ENCODE assay signal across 35 cellular contexts in genomic region chr11:115368616-115369015, GRCh38.
"Had no signal": no experiment of that assay in that cellular context is flagged by ENCODE, and none has a peak within 500 bp of the region (broad histone marks: within the 10 kb centered on the region; RNA-seq: fewer than 3 reads in every experiment).

No MANE protein-coding gene starts in this region.

- H3K36me3 Mint-ChIP-seq: activated CD4-positive, alpha-beta memory T cell treated with anti-CD3 and anti-CD28 coated beads for 36 hours; activated naive CD4-positive, alpha-beta T cell treated with anti-CD3 and anti-CD28 coated beads, Interleukin-2, amount 50 U/mL, for 72 hours; activated naive CD8-positive, alpha-beta T cell treated with anti-CD3 and anti-CD28 coated beads for 36 hours had no signal

- H3K4me1 Mint-ChIP-seq: activated B cell treated with CpG ODN at 0.5 μM for 24 hours; activated CD4-positive, alpha-beta T cell treated with anti-CD3 and anti-CD28 coated beads, Interleukin-2, amount 10 ng/mL, durations not matched to agents 24 days and 14 days; activated naive CD8-positive, alpha-beta T cell treated with anti-CD3 and anti-CD28 coated beads for 36 hours; activated T-helper 17 cell treated with anti-CD3 and anti-CD28 coated beads, Interleukin-2, amount 50 U/mL, for 72 hours; central memory CD8-positive, alpha-beta T cell had no signal

- H3K9me3 ChIP-seq: adrenal gland, body of pancreas, breast epithelium had no signal

- H3K27me3 ChIP-seq: adrenal gland, body of pancreas, brain microvascular endothelial cell, breast epithelium had no signal

- DNase-seq: activated B cell treated with CpG ODN at 0.5 μM for 24 hours; activated CD4-positive, alpha-beta memory T cell treated with anti-CD3 and anti-CD28 coated beads for 36 hours; activated CD4-positive, alpha-beta T cell treated with anti-CD3 and anti-CD28 coated beads for 4 hours; activated CD4-positive, alpha-beta T cell treated with anti-CD3 and anti-CD28 coated beads, Interleukin-2, amount 10 ng/mL, durations not matched to agents 24 days and 14 days; activated CD4-positive, alpha-beta T cell treated with anti-CD3 and anti-CD28 coated beads, Interleukin-2, amount 50 U/mL, for 1 hour; activated CD4-positive, alpha-beta T cell treated with anti-CD3 and anti-CD28 coated beads, Interleukin-2, amount 50 U/mL, for 4 hours; activated CD4-positive, CD25-positive, alpha-beta regulatory T cell treated with anti-CD3 and anti-CD28 coated beads, Interleukin-2, amount 50 U/mL, for 72 hours; activated CD8-positive, alpha-beta memory T cell treated with anti-CD3 and anti-CD28 coated beads, Interleukin-2, amount 50 U/mL, for 4 hours; activated CD8-positive, alpha-beta T cell treated with anti-CD3 and anti-CD28 coated beads for 36 hours; activated effector memory CD4-positive, alpha-beta T cell treated with anti-CD3 and anti-CD28 coated beads, Interleukin-2, amount 50 U/mL, for 16 hours; activated gamma-delta T cell treated with Interleukin-2 at 50 U/mL for 16 hours; activated naive CD4-positive, alpha-beta T cell; activated naive CD4-positive, alpha-beta T cell treated with anti-CD3 and anti-CD28 coated beads for 36 hours; activated naive CD4-positive, alpha-beta T cell treated with anti-CD3 and anti-CD28 coated beads, Interleukin-2, amount 50 U/mL, for 16 hours; activated naive CD8-positive, alpha-beta T cell treated with anti-CD3 and anti-CD28 coated beads for 36 hours; activated T-cell treated with anti-CD3 and anti-CD28 coated beads for 4 hours; activated T-cell treated with anti-CD3 and anti-CD28 coated beads, Interleukin-2, amount 50 U/mL, for 1 hour; activated T-cell treated with anti-CD3 and anti-CD28 coated beads, Interleukin-2, amount 50 U/mL, for 4 hours; activated T-cell treated with anti-CD3 and anti-CD28 coated beads, Interleukin-2, amount 50 U/mL, for 72 hours; adrenal gland; amniotic stem cell; aorta; body of pancreas; brain microvascular endothelial cell; caudate nucleus; T-helper 1 cell; T-helper 2 cell; T-helper 9 cell had no signal

- H3K4me1 ChIP-seq: adrenal gland, body of pancreas, breast epithelium had no signal

- H3K4me3 ChIP-seq: adrenal gland, body of pancreas, breast epithelium had no signal

- ATAC-seq: activated CD8-positive, alpha-beta T cell treated with anti-CD3 and anti-CD28 coated beads for 36 hours; activated naive CD4-positive, alpha-beta T cell treated with anti-CD3 and anti-CD28 coated beads, Interleukin-2, amount 50 U/mL, for 72 hours; activated T-cell treated with anti-CD3 and anti-CD28 coated beads, Interleukin-2, amount 50 U/mL, for 4 hours; activated T-cell treated with anti-CD3 and anti-CD28 coated beads, Interleukin-2, amount 50 U/mL, for 72 hours; activated T-helper 17 cell treated with anti-CD3 and anti-CD28 coated beads, Interleukin-2, amount 50 U/mL, for 72 hours; body of pancreas had no signal

- H3K4me3 Mint-ChIP-seq: activated B cell treated with CpG ODN at 0.5 μM for 24 hours; activated CD4-positive, alpha-beta memory T cell treated with anti-CD3 and anti-CD28 coated beads for 36 hours; activated CD4-positive, alpha-beta T cell treated with anti-CD3 and anti-CD28 coated beads, Interleukin-2, amount 10 ng/mL, durations not matched to agents 24 days and 14 days; activated CD8-positive, alpha-beta T cell treated with anti-CD3 and anti-CD28 coated beads for 36 hours; activated naive CD4-positive, alpha-beta T cell treated with anti-CD3 and anti-CD28 coated beads for 36 hours; activated naive CD8-positive, alpha-beta T cell treated with anti-CD3 and anti-CD28 coated beads for 36 hours; activated T-cell treated with anti-CD3 and anti-CD28 coated beads, Interleukin-2, amount 50 U/mL, for 4 hours; activated T-cell treated with anti-CD3 and anti-CD28 coated beads, Interleukin-2, amount 50 U/mL, for 72 hours; activated T-helper 1 cell treated with anti-CD3 and anti-CD28 coated beads, Interleukin-12 subunit alpha, Interleukin-12 subunit beta, Interleukin-2, Interleukin-4 antibody, amounts not matched to agents 30 ng/mL and 10 ng/mL and 1 ng/mL, durations not matched to agents 14 hours and 24 hours and 36 hours; activated T-helper 17 cell treated with anti-CD3 and anti-CD28 coated beads, Interleukin-2, amount 50 U/mL, for 72 hours; central memory CD8-positive, alpha-beta T cell; T-helper 1 cell treated with Interleukin-12 subunit alpha and Interleukin-12 subunit beta and Interleukin-4 antibody, amounts not matched to agents 30 μg/mL and 1 μg/mL, for 36 hours; T-helper 2 cell treated with Interferon-gamma antibody and Interleukin-4, amounts not matched to agents 5 μg/mL and 100 μg/mL, for 36 hours had no signal

- H3K27ac Mint-ChIP-seq: activated B cell treated with CpG ODN at 0.5 μM for 24 hours; activated CD4-positive, alpha-beta memory T cell treated with anti-CD3 and anti-CD28 coated beads for 36 hours; activated CD4-positive, alpha-beta T cell treated with anti-CD3 and anti-CD28 coated beads, Interleukin-2, amount 10 ng/mL, durations not matched to agents 24 days and 14 days; activated CD8-positive, alpha-beta T cell treated with anti-CD3 and anti-CD28 coated beads for 36 hours; activated naive CD4-positive, alpha-beta T cell treated with anti-CD3 and anti-CD28 coated beads for 36 hours; activated naive CD4-positive, alpha-beta T cell treated with anti-CD3 and anti-CD28 coated beads, Interleukin-2, amount 50 U/mL, for 72 hours; activated naive CD8-positive, alpha-beta T cell treated with anti-CD3 and anti-CD28 coated beads for 36 hours; activated T-cell treated with anti-CD3 and anti-CD28 coated beads, Interleukin-2, amount 50 U/mL, for 72 hours; activated T-helper 1 cell treated with anti-CD3 and anti-CD28 coated beads, Interleukin-12 subunit alpha, Interleukin-12 subunit beta, Interleukin-2, Interleukin-4 antibody, amounts not matched to agents 30 ng/mL and 10 ng/mL and 1 ng/mL, durations not matched to agents 14 hours and 24 hours and 36 hours; activated T-helper 17 cell treated with anti-CD3 and anti-CD28 coated beads, Interleukin-2, amount 50 U/mL, for 72 hours; T-helper 1 cell treated with Interleukin-12 subunit alpha and Interleukin-12 subunit beta and Interleukin-4 antibody, amounts not matched to agents 30 μg/mL and 1 μg/mL, for 36 hours; T-helper 2 cell treated with Interferon-gamma antibody and Interleukin-4, amounts not matched to agents 5 μg/mL and 100 μg/mL, for 36 hours had no signal

- H3K36me3 ChIP-seq: adrenal gland, brain microvascular endothelial cell, breast epithelium had no signal

- H3K27ac ChIP-seq: adrenal gland, body of pancreas, brain microvascular endothelial cell, breast epithelium had no signal

- H3K9me3 Mint-ChIP-seq: activated B cell treated with CpG ODN at 0.5 μM for 24 hours; activated CD4-positive, alpha-beta memory T cell treated with anti-CD3 and anti-CD28 coated beads for 36 hours; activated CD4-positive, alpha-beta T cell treated with anti-CD3 and anti-CD28 coated beads, Interleukin-2, amount 10 ng/mL, durations not matched to agents 24 days and 14 days; activated CD8-positive, alpha-beta T cell treated with anti-CD3 and anti-CD28 coated beads for 36 hours; activated naive CD4-positive, alpha-beta T cell treated with anti-CD3 and anti-CD28 coated beads for 36 hours; activated T-helper 1 cell treated with anti-CD3 and anti-CD28 coated beads, Interleukin-12 subunit alpha, Interleukin-12 subunit beta, Interleukin-2, Interleukin-4 antibody, amounts not matched to agents 30 ng/mL and 10 ng/mL and 1 ng/mL, durations not matched to agents 14 hours and 24 hours and 36 hours; central memory CD8-positive, alpha-beta T cell; T-helper 1 cell treated with Interleukin-12 subunit alpha and Interleukin-12 subunit beta and Interleukin-4 antibody, amounts not matched to agents 30 μg/mL and 1 μg/mL, for 36 hours; T-helper 2 cell treated with Interferon-gamma antibody and Interleukin-4, amounts not matched to agents 5 μg/mL and 100 μg/mL, for 36 hours had no signal

- H3K27me3 Mint-ChIP-seq: activated CD4-positive, alpha-beta memory T cell treated with anti-CD3 and anti-CD28 coated beads for 36 hours; central memory CD8-positive, alpha-beta T cell had no signal
